In the genomic region with DNA sequence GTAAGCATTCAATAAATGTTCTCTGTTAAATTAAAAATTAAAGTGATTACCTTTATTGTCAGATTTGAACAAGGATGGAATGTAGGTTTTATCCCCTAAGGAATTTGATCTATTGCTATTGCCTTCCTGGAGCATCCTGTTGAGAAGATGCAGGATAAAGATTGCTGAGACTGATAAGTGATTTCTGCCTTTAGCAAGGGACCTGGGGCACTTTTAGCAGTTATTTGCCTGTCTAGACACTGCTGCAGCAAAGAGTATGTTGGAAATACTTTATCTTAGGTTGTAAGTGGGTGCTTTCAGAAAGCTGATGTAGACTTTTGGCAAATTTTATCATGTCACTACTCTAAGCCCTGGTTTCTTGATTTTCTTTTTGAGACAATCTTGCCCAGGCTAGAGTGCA, we compare ENCODE assay signal across 17 cellular contexts.
A peak's percentile ranks its signal among the peaks of the same experiment; 100 is the strongest.
DNase-seq lines count a peak whose midpoint lies in the region; ATAC-seq, FAIRE-seq and TF ChIP-seq lines count a peak whose summit lies in the region.
"Had no signal": no experiment of that assay in that cellular context is flagged by ENCODE, and none has a peak within 500 bp of the region (broad histone marks: within the 10 kb centered on the region; RNA-seq: fewer than 3 reads in every experiment).

No MANE protein-coding gene starts in this region.

- no peaks in the 10 kb centered on the region for H3K79me2 ChIP-seq in endothelial cell of umbilical vein (ENCODE audit: control insufficient read depth, insufficient read depth, low read length)

- peaks cover 69% of the 10 kb centered on the region for H3K4me1 Mint-ChIP-seq in activated CD8-positive, alpha-beta T cell treated with anti-CD3 and anti-CD28 coated beads for 36 hours (ENCODE audit: low read depth)
- H3K4me1 Mint-ChIP-seq in activated CD8-positive, alpha-beta T cell treated with anti-CD3 and anti-CD28 coated beads, Interleukin-2, amount 10 ng/mL, durations not matched to agents 7 days and 5 days (ENCODE audit: low read depth), result peaks cover 31% of the 10 kb centered on the region
- peaks cover 72% of the 10 kb centered on the region for H3K4me1 Mint-ChIP-seq in stimulated activated naive CD8-positive, alpha-beta T cell treated with anti-CD3 and anti-CD28 coated beads, Interleukin-15, Interleukin-2, amounts not matched to agents 100 ng/mL and 50 ng/mL, for 24 hours (ENCODE audit: low read depth)

- no peak for FAIRE-seq in endothelial cell of umbilical vein (lab: Jason Lieb, UNC)
- FAIRE-seq: GM12891, H54 had no signal

- ATAC-seq in activated CD8-positive, alpha-beta T cell treated with anti-CD3 and anti-CD28 coated beads for 36 hours, result no peak
- no peak for ATAC-seq in activated CD8-positive, alpha-beta T cell treated with anti-CD3 and anti-CD28 coated beads, Interleukin-2, amount 10 ng/mL, durations not matched to agents 7 days and 5 days
- ATAC-seq in stimulated activated naive CD8-positive, alpha-beta T cell treated with anti-CD3 and anti-CD28 coated beads, Interleukin-15, Interleukin-2, amounts not matched to agents 100 U/mL and 50 U/mL, for 24 hours, result no peak
- ATAC-seq: HCT116 had no signal

- H2AFZ ChIP-seq in endothelial cell of umbilical vein (ENCODE audit: low read depth, low read length), result no peak overlapping the region
- H2AFZ ChIP-seq: GM23248 had no signal

- no peak for DNase-seq in activated CD8-positive, alpha-beta T cell treated with anti-CD3 and anti-CD28 coated beads for 36 hours
- DNase-seq in activated CD8-positive, alpha-beta T cell treated with anti-CD3 and anti-CD28 coated beads, Interleukin-2, amount 10 ng/mL, durations not matched to agents 7 days and 5 days, result no peak
- DNase-seq in stimulated activated naive CD8-positive, alpha-beta T cell treated with anti-CD3 and anti-CD28 coated beads, Interleukin-15, Interleukin-2, amounts not matched to agents 100 U/mL and 50 U/mL, for 24 hours, result no peak
- DNase-seq in endothelial cell of umbilical vein (ENCODE audit: low read depth, low spot score) (no peak), pons (ENCODE audit: low spot score) (no peak), GDM1 (lab: John Stamatoyannopoulos, UW) (no peak)
- DNase-seq: ACHN; Calu3; CD4-positive, CD25-positive, alpha-beta regulatory T cell; DMS 273 treated with DMSO at 0.1 percent for 48 hours; DMS79; GM23248 had no signal

- H3K36me3 ChIP-seq in endothelial cell of umbilical vein (ENCODE audit: control insufficient read depth in 2 of 2, extremely low read depth in 1 of 2, insufficient read depth in 2 of 2, low read length in 2 of 2), result no peaks in the 10 kb centered on the region

- no peaks in the 10 kb centered on the region for H3K4me1 ChIP-seq in endothelial cell of umbilical vein (ENCODE audit: control insufficient read depth, extremely low read depth, insufficient read depth, low read length)
- H3K4me1 ChIP-seq: BLaER1 treated with 17β-estradiol and CSF1 and Interleukin-3, amounts not matched to agents 10 nM and 100 nM had no signal

- TF ChIP-seq POLR2A in endothelial cell of umbilical vein (IDR thresholded peaks at IDR 0.05; ENCODE audit: low read depth, low read length), result no peak

- BruUV-seq in endothelial cell of umbilical vein (replicated peaks; lab: Mats Ljungman, UMichigan), result no TSS peak

- POLR2A ChIA-PET in activated CD8-positive, alpha-beta T cell treated with anti-CD3 and anti-CD28 coated beads for 36 hours (lab: Charles Lee), result interaction anchor here (0.8 kb wide), 1 partner anchor 67 kb away, joined by 3 read pairs; no protein-coding TSS in a partner anchor
- POLR2A ChIA-PET in activated CD8-positive, alpha-beta T cell treated with anti-CD3 and anti-CD28 coated beads, Interleukin-2, amount 10 ng/mL, durations not matched to agents 7 days and 5 days (lab: Charles Lee), result no interaction called here
- POLR2A ChIA-PET in endothelial cell of umbilical vein (lab: Charles Lee), result no interaction called here

- H3K4me3 Mint-ChIP-seq in activated CD8-positive, alpha-beta T cell treated with anti-CD3 and anti-CD28 coated beads for 36 hours, result no peak overlapping the region
- no peak overlapping the region for H3K4me3 Mint-ChIP-seq in activated CD8-positive, alpha-beta T cell treated with anti-CD3 and anti-CD28 coated beads, Interleukin-2, amount 10 ng/mL, durations not matched to agents 7 days and 5 days
- H3K4me3 Mint-ChIP-seq in stimulated activated naive CD8-positive, alpha-beta T cell treated with anti-CD3 and anti-CD28 coated beads, Interleukin-15, Interleukin-2, amounts not matched to agents 100 ng/mL and 50 ng/mL, for 24 hours, result no peak overlapping the region
- H3K4me3 Mint-ChIP-seq: CD4-positive, CD25-positive, alpha-beta regulatory T cell had no signal

- TF ChIP-seq CTCF in activated CD8-positive, alpha-beta T cell treated with anti-CD3 and anti-CD28 coated beads for 36 hours (IDR thresholded peaks at IDR 0.05), result no peak
- no peak for TF ChIP-seq CTCF in endothelial cell of umbilical vein (IDR thresholded peaks at IDR 0.05; ENCODE audit: extremely low read depth in 1 of 2, insufficient read depth in 1 of 2, low read depth in 1 of 2, low read length in 2 of 2)

- no peaks in the 10 kb centered on the region for H4K20me1 ChIP-seq in endothelial cell of umbilical vein (replicated peaks; ENCODE audit: control insufficient read depth, extremely low read depth, insufficient read depth, low read length)

- H3K4me2 ChIP-seq in endothelial cell of umbilical vein (ENCODE audit: insufficient read depth, low read length), result no peak overlapping the region
- H3K4me2 ChIP-seq: BLaER1 treated with 17β-estradiol and CSF1 and Interleukin-3, amounts not matched to agents 10 nM and 100 nM had no signal

- H3K27ac ChIP-seq in endothelial cell of umbilical vein (ENCODE audit: insufficient read depth, low read depth, low read length), result no peak overlapping the region
- H3K27ac ChIP-seq: BLaER1 treated with 17β-estradiol and CSF1 and Interleukin-3, amounts not matched to agents 10 nM and 100 nM; GM23248 had no signal

- no peak overlapping the region for H3K9ac ChIP-seq in endothelial cell of umbilical vein (replicated peaks; ENCODE audit: extremely low read depth, insufficient read depth, low read length)
- H3K9ac ChIP-seq: BLaER1 treated with 17β-estradiol and CSF1 and Interleukin-3, amounts not matched to agents 10 nM and 100 nM; GM23248 had no signal

- peaks cover 11% of the 10 kb centered on the region for H3K9me3 Mint-ChIP-seq in activated CD8-positive, alpha-beta T cell treated with anti-CD3 and anti-CD28 coated beads for 36 hours
- H3K9me3 Mint-ChIP-seq in activated CD8-positive, alpha-beta T cell treated with anti-CD3 and anti-CD28 coated beads, Interleukin-2, amount 10 ng/mL, durations not matched to agents 7 days and 5 days (ENCODE audit: insufficient read depth), result no peaks in the 10 kb centered on the region
- peaks cover 4% of the 10 kb centered on the region for H3K9me3 Mint-ChIP-seq in stimulated activated naive CD8-positive, alpha-beta T cell treated with anti-CD3 and anti-CD28 coated beads, Interleukin-15, Interleukin-2, amounts not matched to agents 100 ng/mL and 50 ng/mL, for 24 hours

- H3K9me3 ChIP-seq in endothelial cell of umbilical vein (replicated peaks; ENCODE audit: control insufficient read depth, insufficient read depth, low read length), result no peaks in the 10 kb centered on the region

- dilution Hi-C loops in endothelial cell of umbilical vein (cut with MboI; ENCODE audit: extremely low pct_ligation_motif_present, low sequenced_read_pairs), result no loop called here

- no peaks in the 10 kb centered on the region for H3K27me3 Mint-ChIP-seq in activated CD8-positive, alpha-beta T cell treated with anti-CD3 and anti-CD28 coated beads for 36 hours
- no peaks in the 10 kb centered on the region for H3K27me3 Mint-ChIP-seq in activated CD8-positive, alpha-beta T cell treated with anti-CD3 and anti-CD28 coated beads, Interleukin-2, amount 10 ng/mL, durations not matched to agents 7 days and 5 days (ENCODE audit: low read depth)
- no peaks in the 10 kb centered on the region for H3K27me3 Mint-ChIP-seq in stimulated activated naive CD8-positive, alpha-beta T cell treated with anti-CD3 and anti-CD28 coated beads, Interleukin-15, Interleukin-2, amounts not matched to agents 100 ng/mL and 50 ng/mL, for 24 hours
- H3K27me3 Mint-ChIP-seq: CD4-positive, CD25-positive, alpha-beta regulatory T cell had no signal

- H3K27me3 ChIP-seq in endothelial cell of umbilical vein (ENCODE audit: control insufficient read depth in 2 of 2, insufficient read depth in 2 of 2, low read length in 2 of 2), result no peaks in the 10 kb centered on the region
- H3K27me3 ChIP-seq: BLaER1 treated with 17β-estradiol and CSF1 and Interleukin-3, amounts not matched to agents 10 nM and 100 nM had no signal

- H3K27ac Mint-ChIP-seq in activated CD8-positive, alpha-beta T cell treated with anti-CD3 and anti-CD28 coated beads for 36 hours, result peak overlapping the region; percentile 90
- no peak overlapping the region for H3K27ac Mint-ChIP-seq in activated CD8-positive, alpha-beta T cell treated with anti-CD3 and anti-CD28 coated beads, Interleukin-2, amount 10 ng/mL, durations not matched to agents 7 days and 5 days
- peak overlapping the region; percentile 69 for H3K27ac Mint-ChIP-seq in stimulated activated naive CD8-positive, alpha-beta T cell treated with anti-CD3 and anti-CD28 coated beads, Interleukin-15, Interleukin-2, amounts not matched to agents 100 ng/mL and 50 ng/mL, for 24 hours

- CTCF ChIA-PET in activated CD8-positive, alpha-beta T cell treated with anti-CD3 and anti-CD28 coated beads for 36 hours (lab: Charles Lee), result no interaction called here
- CTCF ChIA-PET in activated CD8-positive, alpha-beta T cell treated with anti-CD3 and anti-CD28 coated beads, Interleukin-2, amount 10 ng/mL, durations not matched to agents 7 days and 5 days (lab: Charles Lee), result no interaction called here
- CTCF ChIA-PET in endothelial cell of umbilical vein (lab: Charles Lee), result no interaction called here

- H3K9me1 ChIP-seq in endothelial cell of umbilical vein (replicated peaks; ENCODE audit: control insufficient read depth, extremely low read depth, insufficient read depth, low read length), result no peaks in the 10 kb centered on the region

- H3K4me3 ChIP-seq in endothelial cell of umbilical vein (replicated peaks in 1 of 3; ENCODE audit: insufficient read depth in 1 of 3, low read depth in 1 of 3, low read length in 3 of 3), result no peak overlapping the region
- H3K4me3 ChIP-seq: BLaER1 treated with 17β-estradiol and CSF1 and Interleukin-3, amounts not matched to agents 10 nM and 100 nM; GM23248 had no signal

- peaks cover 30% of the 10 kb centered on the region for H3K36me3 Mint-ChIP-seq in activated CD8-positive, alpha-beta T cell treated with anti-CD3 and anti-CD28 coated beads for 36 hours (ENCODE audit: low read depth)
- peaks cover 20% of the 10 kb centered on the region for H3K36me3 Mint-ChIP-seq in activated CD8-positive, alpha-beta T cell treated with anti-CD3 and anti-CD28 coated beads, Interleukin-2, amount 10 ng/mL, durations not matched to agents 7 days and 5 days (ENCODE audit: low read depth)
- H3K36me3 Mint-ChIP-seq in stimulated activated naive CD8-positive, alpha-beta T cell treated with anti-CD3 and anti-CD28 coated beads, Interleukin-15, Interleukin-2, amounts not matched to agents 100 ng/mL and 50 ng/mL, for 24 hours (ENCODE audit: low read depth), result peaks cover 21% of the 10 kb centered on the region

- intact Hi-C loops in activated CD8-positive, alpha-beta T cell treated with anti-CD3 and anti-CD28 coated beads for 36 hours (cut with micrococcal nuclease), result loop anchor here (10.0 kb wide), 1 partner anchor 69 kb away; a partner anchor contains a TSS
- intact Hi-C loops in endothelial cell of umbilical vein (cut with micrococcal nuclease), result no loop called here
